In the genomic region with DNA sequence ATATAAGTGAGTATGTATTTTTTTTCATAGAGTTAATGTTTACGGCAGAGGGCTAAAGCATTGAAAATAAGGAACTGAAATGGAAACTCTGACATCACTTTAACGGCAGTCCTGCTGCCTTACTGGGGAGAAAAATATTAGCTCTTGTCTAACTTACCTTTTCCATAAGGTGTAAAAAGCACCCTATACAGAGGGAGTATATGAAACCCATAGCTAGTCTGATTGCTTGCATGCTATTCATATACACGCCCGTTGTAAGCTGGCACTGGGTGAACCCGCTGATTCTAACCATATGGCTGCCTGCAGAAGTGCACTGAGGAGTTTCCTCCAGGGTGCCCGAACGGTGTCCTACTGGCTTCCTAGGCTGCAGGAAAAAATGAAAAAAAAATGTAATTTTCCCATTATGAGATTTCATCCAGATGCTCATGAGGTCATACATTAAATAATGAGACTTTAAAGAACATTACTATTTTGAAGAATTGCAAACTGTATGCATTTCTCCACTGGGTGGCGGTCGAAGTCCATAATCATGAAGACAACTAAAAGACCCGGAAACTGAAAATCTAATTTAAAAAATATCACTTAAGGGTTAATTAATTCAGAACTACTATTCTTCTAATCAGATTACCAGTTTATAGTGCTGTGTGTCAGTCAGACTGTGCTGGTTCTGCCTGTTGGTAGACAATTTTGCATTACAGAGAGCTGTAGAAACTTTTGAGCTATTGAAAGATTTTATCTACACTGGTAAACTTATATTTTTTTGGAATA, we compare ENCODE assay signal across 9 cellular contexts.
DNase-seq lines count a peak whose midpoint lies in the region; ATAC-seq and TF ChIP-seq lines count a peak whose summit lies in the region.
"Had no signal": no experiment of that assay in that cellular context is flagged by ENCODE, and none has a peak within 500 bp of the region (broad histone marks: within the 10 kb centered on the region; RNA-seq: fewer than 3 reads in every experiment).

No MANE protein-coding gene starts in this region.

- H3K36me3 Mint-ChIP-seq in WTC11: no peaks in the 10 kb centered on the region
- H3K36me3 Mint-ChIP-seq: activated naive CD4-positive, alpha-beta T cell treated with anti-CD3 and anti-CD28 coated beads, Interleukin-2, amount 50 U/mL, for 24 hours had no signal

- H3K9me3 Mint-ChIP-seq in WTC11: no peaks in the 10 kb centered on the region
- H3K9me3 Mint-ChIP-seq: activated naive CD4-positive, alpha-beta T cell treated with anti-CD3 and anti-CD28 coated beads, Interleukin-2, amount 50 U/mL, for 24 hours had no signal

- no peaks in the 10 kb centered on the region for H3K4me1 Mint-ChIP-seq in WTC11
- H3K4me1 Mint-ChIP-seq: activated naive CD4-positive, alpha-beta T cell treated with anti-CD3 and anti-CD28 coated beads, Interleukin-2, amount 50 U/mL, for 24 hours had no signal

- H3K4me1 ChIP-seq in mucosa of descending colon (ENCODE audit: low read depth): no peaks in the 10 kb centered on the region

- TF ChIP-seq CTCF in GM12864 (IDR thresholded peaks at IDR 0.05; ENCODE audit: low read depth, low read length, missing control alignments): peak; percentile 53
- no peak for TF ChIP-seq CTCF in WTC11 (IDR thresholded peaks at IDR 0.05)
- no peak for TF ChIP-seq CTCF in mucosa of descending colon (IDR thresholded peaks at IDR 0.05)

- ATAC-seq in GM21447 (IDR thresholded peaks at IDR 0.05; ENCODE audit: unreplicated experiment): peak; percentile 93
- ATAC-seq in HG03575 (IDR thresholded peaks at IDR 0.05; ENCODE audit: extremely low read depth, insufficient number of reproducible peaks, low FRiP score, unreplicated experiment): peak; percentile 79
- no peak; the same call in 1 of the 2 replicates for ATAC-seq in WTC11
- ATAC-seq in mucosa of descending colon: peak; percentile 60

- H3K9me3 ChIP-seq in mucosa of descending colon: no peaks in the 10 kb centered on the region

- H3K27me3 Mint-ChIP-seq in WTC11 (ENCODE audit: low read depth): no peaks in the 10 kb centered on the region
- H3K27me3 Mint-ChIP-seq: activated naive CD4-positive, alpha-beta T cell treated with anti-CD3 and anti-CD28 coated beads, Interleukin-2, amount 50 U/mL, for 24 hours had no signal

- no peak overlapping the region for H3K4me3 Mint-ChIP-seq in WTC11
- H3K4me3 Mint-ChIP-seq: activated naive CD4-positive, alpha-beta T cell treated with anti-CD3 and anti-CD28 coated beads, Interleukin-2, amount 50 U/mL, for 24 hours had no signal

- H3K4me3 ChIP-seq in GM12864 (ENCODE audit: low read depth, low read length) (peak overlapping the region; percentile 23; the same call in 1 of the 2 replicates), mucosa of descending colon (no peak overlapping the region)

- intact Hi-C loops in mucosa of descending colon (cut with DNase I, micrococcal nuclease): no loop called here
- intact Hi-C loops in posterior cingulate gyrus (cut with DNase I): no loop called here

- POLR2A ChIA-PET in WTC11 (lab: Charles Lee): interaction anchor here (0.5 kb wide), 1 partner anchor 130 kb away, joined by 3 read pairs; no protein-coding TSS in a partner anchor

- CTCF ChIA-PET in WTC11 (lab: Charles Lee): interaction anchor here (0.8 to 2.3 kb wide), 13 partner anchors 8 to 525 kb away, joined by 3 to 8 read pairs (median 4); a partner anchor contains a TSS

- H3K27ac Mint-ChIP-seq in WTC11: no peak overlapping the region
- H3K27ac Mint-ChIP-seq: activated naive CD4-positive, alpha-beta T cell treated with anti-CD3 and anti-CD28 coated beads, Interleukin-2, amount 50 U/mL, for 24 hours had no signal

- H3K36me3 ChIP-seq in mucosa of descending colon (ENCODE audit: low read depth): no peaks in the 10 kb centered on the region

- DNase-seq in GM12864 (ENCODE audit: low read depth) (peak; percentile 37), WTC11 (ENCODE audit: low spot score) (peak; percentile 28), mucosa of descending colon (peak in 1 of 3 donors; percentile 84), posterior cingulate gyrus (no peak)
- no peak for DNase-seq in stimulated activated CD4-positive, alpha-beta T cell treated with anti-CD3 and anti-CD28 coated beads, Interleukin-12 subunit alpha, Interleukin-12 subunit beta, amount 100 ng/mL, for 4 hours
- no peak for DNase-seq in stimulated activated naive CD4-positive, alpha-beta T cell treated with Interleukin-2 at 50 U/mL for 16 hours (lab: John Stamatoyannopoulos, UW)

TF ChIP-seq in WTC11, 78 proteins besides CTCF, POLR2A, EP300 and RAD21:
- TF ChIP-seq ZNF263 (CRISPR knock-in tag; IDR thresholded peaks at IDR 0.05; ENCODE audit: low read depth) (no peak), GRHL2 (CRISPR knock-in tag; IDR thresholded peaks at IDR 0.05; ENCODE audit: insufficient replicate concordance, severe bottlenecking) (no peak), ATF1 (CRISPR knock-in tag; IDR thresholded peaks at IDR 0.05) (no peak), CREM (CRISPR knock-in tag; IDR thresholded peaks at IDR 0.05) (no peak)
- TF ChIP-seq, protein P1, sequence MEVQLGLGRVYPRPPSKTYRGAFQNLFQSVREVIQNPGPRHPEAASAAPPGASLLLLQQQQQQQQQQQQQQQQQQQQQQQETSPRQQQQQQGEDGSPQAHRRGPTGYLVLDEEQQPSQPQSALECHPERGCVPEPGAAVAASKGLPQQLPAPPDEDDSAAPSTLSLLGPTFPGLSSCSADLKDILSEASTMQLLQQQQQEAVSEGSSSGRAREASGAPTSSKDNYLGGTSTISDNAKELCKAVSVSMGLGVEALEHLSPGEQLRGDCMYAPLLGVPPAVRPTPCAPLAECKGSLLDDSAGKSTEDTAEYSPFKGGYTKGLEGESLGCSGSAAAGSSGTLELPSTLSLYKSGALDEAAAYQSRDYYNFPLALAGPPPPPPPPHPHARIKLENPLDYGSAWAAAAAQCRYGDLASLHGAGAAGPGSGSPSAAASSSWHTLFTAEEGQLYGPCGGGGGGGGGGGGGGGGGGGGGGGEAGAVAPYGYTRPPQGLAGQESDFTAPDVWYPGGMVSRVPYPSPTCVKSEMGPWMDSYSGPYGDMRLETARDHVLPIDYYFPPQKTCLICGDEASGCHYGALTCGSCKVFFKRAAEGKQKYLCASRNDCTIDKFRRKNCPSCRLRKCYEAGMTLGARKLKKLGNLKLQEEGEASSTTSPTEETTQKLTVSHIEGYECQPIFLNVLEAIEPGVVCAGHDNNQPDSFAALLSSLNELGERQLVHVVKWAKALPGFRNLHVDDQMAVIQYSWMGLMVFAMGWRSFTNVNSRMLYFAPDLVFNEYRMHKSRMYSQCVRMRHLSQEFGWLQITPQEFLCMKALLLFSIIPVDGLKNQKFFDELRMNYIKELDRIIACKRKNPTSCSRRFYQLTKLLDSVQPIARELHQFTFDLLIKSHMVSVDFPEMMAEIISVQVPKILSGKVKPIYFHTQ (CRISPR knock-in tag; IDR thresholded peaks at IDR 0.05): no peak
TF ChIP-seq in WTC11: peak in this region for 0.

Comparison
In these comparisons a context has a peak if more than half of its experiments do, and no peak if none do; other contexts are left out.
1. DNase-seq: peak in GM12864 (single experiment) and WTC11 (single experiment); none in posterior cingulate gyrus (0 of 10), stimulated activated CD4-positive, alpha-beta T cell treated with anti-CD3 and anti-CD28 coated beads, Interleukin-12 subunit alpha, Interleukin-12 subunit beta, amount 100 ng/mL, for 4 hours (single experiment) and stimulated activated naive CD4-positive, alpha-beta T cell treated with Interleukin-2 at 50 U/mL for 16 hours (single experiment).